Comparison of ENCODE assay signal across 8 cellular contexts in genomic region chr17:8151120-8151640, GRCh38. TPM values are rescaled to one million over a fixed set of nuclear protein-coding genes. Genes with fewer than 3 reads are reported as not detected.
A peak's percentile ranks its signal among the peaks of the same experiment; 100 is the strongest.
DNase-seq lines count a peak whose midpoint lies in the region; ATAC-seq and TF ChIP-seq lines count a peak whose summit lies in the region.

No MANE protein-coding gene starts in this region.

- H3K4me3 ChIP-seq in fibroblast of villous mesenchyme (ENCODE audit: low read depth, low read length) = peak overlapping the region; percentile 87
- H3K4me3 ChIP-seq in neural cell (ENCODE audit: low read length) = peak overlapping the region; percentile 92

- H3K27ac ChIP-seq in neural cell (ENCODE audit: low read length) = peak overlapping the region; percentile 95

- no peaks in the 10 kb centered on the region for H3K27me3 ChIP-seq in neural cell (ENCODE audit: insufficient read depth, low read depth, low read length)

- TF ChIP-seq EP300 in neural cell (conservative IDR thresholded peaks at IDR 0.05; ENCODE audit: poor library complexity, severe bottlenecking) = peak; percentile 75

- H3K9me2 ChIP-seq in neural cell (ENCODE audit: insufficient read depth, low read length) = no peaks in the 10 kb centered on the region

- H3K36me3 ChIP-seq in neural cell (ENCODE audit: insufficient read depth, low read length) = no peaks in the 10 kb centered on the region

- H3K9me3 ChIP-seq in neural cell (ENCODE audit: low read length) = no peaks in the 10 kb centered on the region

- H2AFZ ChIP-seq in neural cell (ENCODE audit: low read depth, low read length) = peak overlapping the region; percentile 2

- peak; percentile 18 for TF ChIP-seq POLR2A in GM18526 (IDR thresholded peaks at IDR 0.05; ENCODE audit: extremely low read depth, insufficient read length)

- DNase-seq in A172 (ENCODE audit: low spot score) (peak; percentile 84), RPMI7951 (ENCODE audit: low read depth) (peak; percentile 75), activated gamma-delta T cell treated with Interleukin-2 at 50 U/mL for 16 hours (peak; percentile 87), fibroblast of villous mesenchyme (ENCODE audit: low read depth) (peak; percentile 94)
- peak; percentile 93 for DNase-seq in stimulated activated naive CD8-positive, alpha-beta T cell treated with anti-CD3 and anti-CD28 coated beads, Interleukin-15, Interleukin-2, amounts not matched to agents 100 U/mL and 50 U/mL, for 24 hours

- ATAC-seq in HG03354 (IDR thresholded peaks at IDR 0.05; ENCODE audit: poor library complexity, severe bottlenecking, unreplicated experiment) = peak; percentile 51
- peak; percentile 25 for ATAC-seq in stimulated activated naive CD8-positive, alpha-beta T cell treated with anti-CD3 and anti-CD28 coated beads, Interleukin-15, Interleukin-2, amounts not matched to agents 100 U/mL and 50 U/mL, for 24 hours

- H3K4me2 ChIP-seq in neural cell (ENCODE audit: low read length) = peak overlapping the region; percentile 89

- H3F3A ChIP-seq in neural cell (ENCODE audit: insufficient read depth, low read length, poor library complexity, severe bottlenecking) = peaks cover 6% of the 10 kb centered on the region

- TF ChIP-seq CTCF in fibroblast of villous mesenchyme (IDR thresholded peaks at IDR 0.05; ENCODE audit: insufficient read depth, low read depth, low read length) (no peak), neural cell (IDR thresholded peaks at IDR 0.05; ENCODE audit: poor library complexity, severe bottlenecking) (no peak)

- no peaks in the 10 kb centered on the region for H4K20me1 ChIP-seq in neural cell (ENCODE audit: insufficient read depth)

- H3K79me2 ChIP-seq in neural cell (replicated peaks; ENCODE audit: insufficient read depth, low read length) = no peaks in the 10 kb centered on the region

- peak overlapping the region; percentile 95 for H3K9ac ChIP-seq in neural cell (ENCODE audit: low read length)

- TF ChIP-seq RAD21 in neural cell (conservative IDR thresholded peaks at IDR 0.05) = no peak

TF ChIP-seq in neural cell, 6 proteins besides CTCF, POLR2A, EP300 and RAD21:
- TF ChIP-seq REST (IDR thresholded peaks at IDR 0.05; ENCODE audit: borderline replicate concordance) (peak; percentile 54), SMC3 (conservative IDR thresholded peaks at IDR 0.05; ENCODE audit: poor library complexity) (no peak), POLR2AphosphoS5 (IDR thresholded peaks at IDR 0.05) (peak; percentile 84), TAF1 (IDR thresholded peaks at IDR 0.05; ENCODE audit: low read depth) (no peak), MXI1 (conservative IDR thresholded peaks at IDR 0.05; ENCODE audit: poor library complexity, severe bottlenecking) (peak; percentile 98)

RNA-seq across cellular contexts. Expression of gene PER1, which starts 1.0 kb away (rescaled TPM):
- 6.9 and 7.5 TPM in 2 replicates for total RNA-seq in A172 (2014; rRNA removed; shearing (Covaris generic))
- 3.0 and 8.2 TPM in 2 replicates for total RNA-seq in RPMI7951 (2014; rRNA removed; shearing (Covaris generic))
- total RNA-seq in fibroblast of villous mesenchyme = 5.5 and 12.5 TPM in 2 replicates
- 1.9 and 2.0 TPM in 2 replicates for polyA plus RNA-seq in neural cell
- 16.8 and 20.2 TPM in 2 replicates for polyA minus RNA-seq in neural cell

RNA-seq across cellular contexts. Expression of gene VAMP2, which starts 11.6 kb away (rescaled TPM):
- 1.9 and 4.3 TPM in 2 replicates for total RNA-seq in A172 (2014; rRNA removed; shearing (Covaris generic))
- 2.0 and 2.1 TPM in 2 replicates for total RNA-seq in RPMI7951 (2014; rRNA removed; shearing (Covaris generic))
- 5.6 and 6.1 TPM in 2 replicates for total RNA-seq in fibroblast of villous mesenchyme
- 91.6 and 98.3 TPM in 2 replicates for polyA plus RNA-seq in neural cell
- polyA minus RNA-seq in neural cell = 80.3 and 88.3 TPM in 2 replicates

RNA-seq across cellular contexts. Expression of gene TMEM107, which starts 25.0 kb away (rescaled TPM):
- total RNA-seq in A172 (2014; rRNA removed; shearing (Covaris generic)) = 35.8 and 39.3 TPM in 2 replicates
- total RNA-seq in RPMI7951 (2014; rRNA removed; shearing (Covaris generic)) = 53.3 and 64.7 TPM in 2 replicates
- 15.5 and 23.7 TPM in 2 replicates for total RNA-seq in fibroblast of villous mesenchyme
- polyA plus RNA-seq in neural cell = 23.3 and 31.7 TPM in 2 replicates
- polyA minus RNA-seq in neural cell = 46.0 and 56.4 TPM in 2 replicates

RNA-seq across cellular contexts. Expression of gene HES7, which starts 27.3 kb away (rescaled TPM):
- not detected in 2 replicates for total RNA-seq in A172 (2014; rRNA removed; shearing (Covaris generic))
- total RNA-seq in RPMI7951 (2014; rRNA removed; shearing (Covaris generic)) = 0.48 TPM in 1 of 2 replicates, not detected in the other
- total RNA-seq in fibroblast of villous mesenchyme = not detected in 2 replicates
- 7.3 and 15.3 TPM in 2 replicates for polyA plus RNA-seq in neural cell
- polyA minus RNA-seq in neural cell = 2.4 TPM in 1 of 2 replicates, not detected in the other

RNA-seq across cellular contexts. Expression of gene ALOXE3, which starts 32.9 kb away (rescaled TPM):
- 0.05 TPM in 1 of 2 replicates, not detected in the other for total RNA-seq in A172 (2014; rRNA removed; shearing (Covaris generic))
- total RNA-seq in RPMI7951 (2014; rRNA removed; shearing (Covaris generic)) = 0.12 TPM in 1 of 2 replicates, not detected in the other
- total RNA-seq in fibroblast of villous mesenchyme = not detected in 2 replicates
- polyA plus RNA-seq in neural cell = 0.77 and 1.6 TPM in 2 replicates
- polyA minus RNA-seq in neural cell = 0.73 and 0.81 TPM in 2 replicates

Comparison
In these comparisons a context has a peak if more than half of its experiments do, and no peak if none do; other contexts are left out.
1. Peak in every context shown above with its lines: DNase-seq, ATAC-seq, H3K4me3 ChIP-seq and H3K27ac ChIP-seq.